25 cellular contexts compared by ENCODE assay signal in the genomic region with DNA sequence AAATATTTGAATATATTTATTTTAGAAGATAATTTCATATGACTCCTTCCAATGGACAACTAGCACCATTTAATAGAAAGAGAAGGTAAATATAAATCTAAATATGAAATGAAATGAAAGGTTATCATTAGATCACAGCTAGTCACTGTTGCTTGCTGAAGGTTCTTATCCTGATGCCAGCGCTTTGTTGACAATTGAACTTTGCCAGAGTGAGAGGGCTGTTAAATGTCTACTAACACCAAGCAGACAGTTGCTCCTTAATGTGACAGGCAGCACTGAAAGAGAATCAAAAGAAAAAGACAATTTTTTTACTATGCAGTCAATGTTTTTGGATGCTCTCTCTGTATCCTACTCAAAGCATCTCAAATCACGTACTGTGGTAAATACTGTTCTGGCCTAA.
DNase-seq lines count a peak whose midpoint lies in the region; ATAC-seq, FAIRE-seq and TF ChIP-seq lines count a peak whose summit lies in the region.
"Had no signal": no experiment of that assay in that cellular context is flagged by ENCODE, and none has a peak within 500 bp of the region (broad histone marks: within the 10 kb centered on the region; RNA-seq: fewer than 3 reads in every experiment).

No MANE protein-coding gene starts in this region.

- TF ChIP-seq RAD21 in HepG2 (CRISPR knock-in tag; IDR thresholded peaks at IDR 0.05): no peak

- ATAC-seq in Right ventricle myocardium inferior (peak; percentile 45), left cardiac atrium (peak; percentile 46 to 86), HepG2 (no peak)
- ATAC-seq: A549, GM12878 had no signal

- no peaks in the 10 kb centered on the region for H4K20me1 ChIP-seq in HepG2 (ENCODE audit: insufficient read depth, low read length)
- H4K20me1 ChIP-seq: BLaER1 treated with 17β-estradiol and CSF1 and Interleukin-3, amounts not matched to agents 10 nM and 100 nM had no signal

- POLR2A ChIA-PET in HepG2 (lab: Yijun Ruan, JAX): no interaction called here

- no peak for TF ChIP-seq CTCF in left ventricle myocardium inferior (IDR thresholded peaks at IDR 0.05; ENCODE audit: borderline replicate concordance)
- TF ChIP-seq CTCF in LNCaP clone FGC (IDR thresholded peaks at IDR 0.05; ENCODE audit: control insufficient read depth, extremely low read depth, insufficient read depth): no peak
- TF ChIP-seq CTCF in VCaP (conservative IDR thresholded peaks at IDR 0.05): no peak
- TF ChIP-seq CTCF in adrenal gland (IDR thresholded peaks at IDR 0.05): no peak
- TF ChIP-seq CTCF in HepG2 (CRISPR knock-in tag; IDR thresholded peaks at IDR 0.05): no peak

- WGBS in adrenal gland, 4 donors: 93 to 98% (median 93%) methylated on average over 2 of the region's 2 CpGs
- WGBS in HepG2 (ENCODE audit: low lambda C conversion rate): 84% methylated on average over 2 of the region's 2 CpGs

- H3K27me3 ChIP-seq in left ventricle myocardium inferior (ENCODE audit: low read depth) (no peaks in the 10 kb centered on the region), adrenal gland (no peaks in the 10 kb centered on the region), HepG2 (ENCODE audit: control insufficient read depth in 1 of 2, insufficient read depth in 2 of 2, low read length in 2 of 2) (peaks cover 0 to 15% of the 10 kb centered on the region in 2 experiments; a peak in 2 of 5 replicates)
- H3K27me3 ChIP-seq: BE2C; BLaER1 treated with 17β-estradiol and CSF1 and Interleukin-3, amounts not matched to agents 10 nM and 100 nM had no signal

- H3K4me1 ChIP-seq in left ventricle myocardium inferior: peaks cover 13% of the 10 kb centered on the region
- H3K4me1 ChIP-seq in adrenal gland (replicated peaks in 1 of 2): no peaks in the 10 kb centered on the region
- no peaks in the 10 kb centered on the region for H3K4me1 ChIP-seq in HepG2 (ENCODE audit: insufficient read depth, low read length)
- H3K4me1 ChIP-seq: A549; BE2C; BLaER1 treated with 17β-estradiol and CSF1 and Interleukin-3, amounts not matched to agents 10 nM and 100 nM; HAP-1 had no signal

- intact Hi-C loops in Right ventricle myocardium inferior (cut with DNase I) (no loop called here), left ventricle myocardium inferior (cut with micrococcal nuclease) (no loop called here), left cardiac atrium (cut with DNase I) (no loop called here), adrenal gland (cut with DNase I) (no loop called here), HepG2 (cut with micrococcal nuclease; ENCODE audit: unreplicated experiment) (no loop called here)

- in situ Hi-C loops in HepG2 (cut with HindIII; ENCODE audit: extremely low pct_ligation_motif_present, low pct_unique_long_range_greater_than_20kb): no loop called here

- CTCF ChIA-PET in HepG2 (lab: Yijun Ruan, JAX; ENCODE audit: low intra/inter-chr PET ratio, low total read pairs): no interaction called here

- no peak overlapping the region for H3K27ac ChIP-seq in left ventricle myocardium inferior (replicated peaks)
- peak overlapping the region; percentile 19; the same call in 1 of the 2 replicates for H3K27ac ChIP-seq in VCaP
- H3K27ac ChIP-seq in adrenal gland: no peak overlapping the region
- no peak overlapping the region for H3K27ac ChIP-seq in HepG2 (ENCODE audit: extremely low read length, insufficient read depth, low read length)
- H3K27ac ChIP-seq: A549; BLaER1 treated with 17β-estradiol and CSF1 and Interleukin-3, amounts not matched to agents 10 nM and 100 nM had no signal

- no peak overlapping the region for H3K4me3 ChIP-seq in left ventricle myocardium inferior
- H3K4me3 ChIP-seq in LNCaP clone FGC (ENCODE audit: low read depth, low read length): no peak overlapping the region
- H3K4me3 ChIP-seq in adrenal gland: no peak overlapping the region
- H3K4me3 ChIP-seq in HepG2 (replicated peaks in 1 of 3; ENCODE audit: insufficient read depth in 1 of 3, low read depth in 2 of 3, low read length in 3 of 3): no peak overlapping the region
- H3K4me3 ChIP-seq: A549; BLaER1 treated with 17β-estradiol and CSF1 and Interleukin-3, amounts not matched to agents 10 nM and 100 nM; GM12878; HAP-1 had no signal

- H3K9ac ChIP-seq in HepG2 (ENCODE audit: insufficient read depth, low read depth, low read length): no peak overlapping the region
- H3K9ac ChIP-seq: BLaER1 treated with 17β-estradiol and CSF1 and Interleukin-3, amounts not matched to agents 10 nM and 100 nM had no signal

- no peaks in the 10 kb centered on the region for H3K79me2 ChIP-seq in HepG2 (ENCODE audit: insufficient read depth, low read length)

- DNase-seq in Right ventricle myocardium inferior (ENCODE audit: missing footprints) (no peak), left ventricle myocardium inferior (no peak), LNCaP clone FGC (ENCODE audit: low read depth) (peak; percentile 86), left cardiac atrium (no peak), adrenal gland (no peak), HepG2 (ENCODE audit: low spot score) (no peak)
- DNase-seq: 8988T; ACHN; AML-193; BE2C; CD4-positive, alpha-beta T cell; CD8-positive, alpha-beta memory T cell; DMS 273 treated with DMSO at 0.1 percent for 48 hours; DMS79; EL; GDM1; GOT3; HFFc6 had no signal

- no peaks in the 10 kb centered on the region for H3K9me3 ChIP-seq in left ventricle myocardium inferior (replicated peaks)
- H3K9me3 ChIP-seq in adrenal gland (replicated peaks in 1 of 3): no peaks in the 10 kb centered on the region
- H3K9me3 ChIP-seq in HepG2 (ENCODE audit: low read length): no peaks in the 10 kb centered on the region
- H3K9me3 ChIP-seq: A549; BE2C; BLaER1 treated with 17β-estradiol and CSF1 and Interleukin-3, amounts not matched to agents 10 nM and 100 nM; HAP-1 had no signal

- no TSS peak for BruUV-seq in HepG2 (replicated peaks; lab: Mats Ljungman, UMichigan)

- no peak for FAIRE-seq in HepG2 (lab: Jason Lieb, UNC)
- FAIRE-seq: GM12878, GM19239, H54 had no signal

- H2AFZ ChIP-seq in HepG2 (ENCODE audit: low read length): no peak overlapping the region

- no peak for TF ChIP-seq EP300 in HepG2 (IDR thresholded peaks at IDR 0.05; ENCODE audit: low read depth in 2 of 2, low read length in 2 of 2)
- TF ChIP-seq EP300 in HepG2 (CRISPR knock-in tag; IDR thresholded peaks at IDR 0.05; ENCODE audit: borderline replicate concordance): no peak

- no peak for TF ChIP-seq POLR2A in adrenal gland (IDR thresholded peaks at IDR 0.05)
- no peak for TF ChIP-seq POLR2A in HepG2 (IDR thresholded peaks at IDR 0.05; ENCODE audit: insufficient read depth in 1 of 2, low read depth in 2 of 2, low read length in 2 of 2)

- H3K36me3 ChIP-seq in left ventricle myocardium inferior (no peaks in the 10 kb centered on the region), adrenal gland (replicated peaks in 1 of 2) (no peaks in the 10 kb centered on the region), HepG2 (replicated peaks in 1 of 2; ENCODE audit: control insufficient read depth in 1 of 2, insufficient read depth in 2 of 2, low read length in 2 of 2) (no peaks in the 10 kb centered on the region)
- H3K36me3 ChIP-seq: BE2C; BLaER1 treated with 17β-estradiol and CSF1 and Interleukin-3, amounts not matched to agents 10 nM and 100 nM; HAP-1 had no signal

- H3K4me2 ChIP-seq in HepG2 (ENCODE audit: low read depth, low read length): no peak overlapping the region
- H3K4me2 ChIP-seq: A549; BLaER1 treated with 17β-estradiol and CSF1 and Interleukin-3, amounts not matched to agents 10 nM and 100 nM had no signal

TF ChIP-seq in HepG2, 621 proteins besides CTCF, POLR2A, EP300 and RAD21 (continues in another document):
- no peak for TF ChIP-seq IRF9 (CRISPR knock-in tag; IDR thresholded peaks at IDR 0.05; ENCODE audit: borderline replicate concordance)
- no peak for TF ChIP-seq GTF3A (CRISPR knock-in tag; conservative IDR thresholded peaks at IDR 0.05)
- TF ChIP-seq GATAD1 (CRISPR knock-in tag; IDR thresholded peaks at IDR 0.05): no peak
- no peak for TF ChIP-seq DRAP1 (CRISPR knock-in tag; IDR thresholded peaks at IDR 0.05)
- no peak for TF ChIP-seq ZNF383 (CRISPR knock-in tag; IDR thresholded peaks at IDR 0.05; ENCODE audit: borderline replicate concordance)
- no peak for TF ChIP-seq CHD4 (IDR thresholded peaks at IDR 0.05; ENCODE audit: borderline replicate concordance, low read length)
- TF ChIP-seq MAZ (IDR thresholded peaks at IDR 0.05; ENCODE audit: borderline replicate concordance, low read depth, low read length): no peak
- no peak for TF ChIP-seq MAZ (CRISPR knock-in tag; IDR thresholded peaks at IDR 0.05; ENCODE audit: low read depth)
- no peak for TF ChIP-seq ZNF276 (CRISPR knock-in tag; IDR thresholded peaks at IDR 0.05; ENCODE audit: low read depth)
- TF ChIP-seq ZFX (CRISPR knock-in tag; IDR thresholded peaks at IDR 0.05; ENCODE audit: low read depth): no peak
- no peak for TF ChIP-seq KLF16 (CRISPR knock-in tag; IDR thresholded peaks at IDR 0.05)
